Comparison of ENCODE assay signal across 9 cellular contexts in the genomic region with DNA sequence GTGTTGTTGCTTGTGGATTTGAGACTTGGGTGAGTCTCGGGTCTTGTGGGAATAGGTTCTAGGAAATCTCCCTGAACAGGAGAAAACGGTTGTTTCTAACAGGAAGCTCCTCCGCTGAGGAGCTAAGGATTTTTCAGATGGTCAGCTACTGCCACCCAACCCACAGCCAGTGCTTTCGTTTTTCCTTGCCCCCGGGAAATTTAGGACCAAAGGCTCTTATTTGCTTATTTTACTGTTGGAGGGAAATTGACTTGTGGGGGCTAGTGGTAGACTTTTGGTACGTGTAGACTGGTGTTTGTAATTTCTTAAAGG. TPM values are rescaled to one million over a fixed set of nuclear protein-coding genes. Genes with fewer than 3 reads are reported as not detected.
DNase-seq lines count a peak whose midpoint lies in the region; ATAC-seq and TF ChIP-seq lines count a peak whose summit lies in the region.
"Had no signal": no experiment of that assay in that cellular context is flagged by ENCODE, and none has a peak within 500 bp of the region (broad histone marks: within the 10 kb centered on the region; RNA-seq: fewer than 3 reads in every experiment).

No MANE protein-coding gene starts in this region.

- peak overlapping the region; percentile 87 for H3K4me3 Mint-ChIP-seq in activated T-helper 17 cell treated with anti-CD3 and anti-CD28 coated beads, Interleukin-2, amount 50 U/mL, for 72 hours

- no peaks in the 10 kb centered on the region for H3K36me3 Mint-ChIP-seq in activated T-helper 17 cell treated with anti-CD3 and anti-CD28 coated beads, Interleukin-2, amount 50 U/mL, for 72 hours (ENCODE audit: low read depth)

- H3K9me3 ChIP-seq in right cardiac atrium (ENCODE audit: control insufficient read depth, low read length), result no peaks in the 10 kb centered on the region

- peak; percentile 55 for DNase-seq in NCI-H510A treated with DMSO at 0.1 percent for 48 hours (lab: John Stamatoyannopoulos, UW)
- DNase-seq in NCI-H510A (lab: John Stamatoyannopoulos, UW), result no peak
- DNase-seq in right cardiac atrium, result no peak
- no peak for DNase-seq in retinal pigment epithelial cell (ENCODE audit: low read depth)
- DNase-seq in NCI-H2196 treated with DMSO at 0.1 percent for 48 hours (lab: John Stamatoyannopoulos, UW; ENCODE audit: unreplicated experiment), result no peak
- no peak for DNase-seq in cerebellar nuclear complex (lab: John Stamatoyannopoulos, UW)

- H3K9me3 Mint-ChIP-seq in activated T-helper 17 cell treated with anti-CD3 and anti-CD28 coated beads, Interleukin-2, amount 50 U/mL, for 72 hours, result no peaks in the 10 kb centered on the region

- H3K4me1 ChIP-seq in right cardiac atrium (ENCODE audit: control insufficient read depth, insufficient read depth, low read length), result no peaks in the 10 kb centered on the region

- no peak for ATAC-seq in activated T-helper 17 cell treated with anti-CD3 and anti-CD28 coated beads, Interleukin-2, amount 50 U/mL, for 72 hours (replicated peaks)
- ATAC-seq in right cardiac atrium, result peak in 1 of 2 donors; percentile 22
- ATAC-seq in HG03139 (IDR thresholded peaks at IDR 0.05; ENCODE audit: unreplicated experiment), result no peak

- TF ChIP-seq CTCF in retinal pigment epithelial cell (conservative IDR thresholded peaks at IDR 0.05; ENCODE audit: low read depth, low read length), result no peak

- no peaks in the 10 kb centered on the region for H3K27me3 ChIP-seq in right cardiac atrium (ENCODE audit: control insufficient read depth, insufficient read depth)

- H3K4me1 Mint-ChIP-seq in activated T-helper 17 cell treated with anti-CD3 and anti-CD28 coated beads, Interleukin-2, amount 50 U/mL, for 72 hours, result peaks cover 7% of the 10 kb centered on the region

- WGBS in right cardiac atrium, result under 1% methylated on average over 6 of the region's 6 CpGs

- H3K27ac Mint-ChIP-seq in activated T-helper 17 cell treated with anti-CD3 and anti-CD28 coated beads, Interleukin-2, amount 50 U/mL, for 72 hours, result peak overlapping the region; percentile 77

- intact Hi-C loops in right cardiac atrium (cut with DNase I), result no loop called here

- peaks cover 5% of the 10 kb centered on the region for H3K27me3 Mint-ChIP-seq in activated T-helper 17 cell treated with anti-CD3 and anti-CD28 coated beads, Interleukin-2, amount 50 U/mL, for 72 hours

- peak overlapping the region; percentile 77 for H3K4me3 ChIP-seq in right cardiac atrium (ENCODE audit: low read length)
- peak overlapping the region; percentile 67 for H3K4me3 ChIP-seq in retinal pigment epithelial cell (ENCODE audit: low read length)

- H3K27ac ChIP-seq in right cardiac atrium (ENCODE audit: low read length), result peak overlapping the region; percentile 68

RNA-seq across cellular contexts. Expression of gene SNX7, which starts 0.8 kb away (rescaled TPM):
- total RNA-seq in activated T-helper 17 cell treated with anti-CD3 and anti-CD28 coated beads, Interleukin-2, amount 50 U/mL, for 72 hours, result 1 to 10 TPM; 1.6 to 2.0 TPM
- total RNA-seq in right cardiac atrium, result 10 to 100 TPM; 20.1 to 34.8 (median 26.1) TPM
- polyA plus RNA-seq in right cardiac atrium, result 20.4 TPM
- total RNA-seq: T-helper 2 cell treated with Interferon-gamma antibody and Interleukin-4, amounts not matched to agents 100 ng/mL and 5 ng/mL, for 36 hours had no signal

Comparison
In these comparisons a context has a peak if more than half of its experiments do, and no peak if none do; other contexts are left out.
1. RNA of gene SNX7, which starts 0.8 kb away (total RNA-seq): 20.1 to 34.8 TPM in right cardiac atrium; 1.6 to 2.0 TPM in activated T-helper 17 cell treated with anti-CD3 and anti-CD28 coated beads, Interleukin-2, amount 50 U/mL, for 72 hours; every median in the first group is over 4 times any median in the second.